ENCODE assay signal across 1 cellular context in genomic region chr2:8525582-8526402, GRCh38.
TF ChIP-seq lines count a peak whose summit lies in the region.

No MANE protein-coding gene starts in this region.

TF ChIP-seq in K562, 482 proteins besides CTCF, POLR2A, EP300 and RAD21 (continued from another document and continues in another):
- TF ChIP-seq, protein P1, sequence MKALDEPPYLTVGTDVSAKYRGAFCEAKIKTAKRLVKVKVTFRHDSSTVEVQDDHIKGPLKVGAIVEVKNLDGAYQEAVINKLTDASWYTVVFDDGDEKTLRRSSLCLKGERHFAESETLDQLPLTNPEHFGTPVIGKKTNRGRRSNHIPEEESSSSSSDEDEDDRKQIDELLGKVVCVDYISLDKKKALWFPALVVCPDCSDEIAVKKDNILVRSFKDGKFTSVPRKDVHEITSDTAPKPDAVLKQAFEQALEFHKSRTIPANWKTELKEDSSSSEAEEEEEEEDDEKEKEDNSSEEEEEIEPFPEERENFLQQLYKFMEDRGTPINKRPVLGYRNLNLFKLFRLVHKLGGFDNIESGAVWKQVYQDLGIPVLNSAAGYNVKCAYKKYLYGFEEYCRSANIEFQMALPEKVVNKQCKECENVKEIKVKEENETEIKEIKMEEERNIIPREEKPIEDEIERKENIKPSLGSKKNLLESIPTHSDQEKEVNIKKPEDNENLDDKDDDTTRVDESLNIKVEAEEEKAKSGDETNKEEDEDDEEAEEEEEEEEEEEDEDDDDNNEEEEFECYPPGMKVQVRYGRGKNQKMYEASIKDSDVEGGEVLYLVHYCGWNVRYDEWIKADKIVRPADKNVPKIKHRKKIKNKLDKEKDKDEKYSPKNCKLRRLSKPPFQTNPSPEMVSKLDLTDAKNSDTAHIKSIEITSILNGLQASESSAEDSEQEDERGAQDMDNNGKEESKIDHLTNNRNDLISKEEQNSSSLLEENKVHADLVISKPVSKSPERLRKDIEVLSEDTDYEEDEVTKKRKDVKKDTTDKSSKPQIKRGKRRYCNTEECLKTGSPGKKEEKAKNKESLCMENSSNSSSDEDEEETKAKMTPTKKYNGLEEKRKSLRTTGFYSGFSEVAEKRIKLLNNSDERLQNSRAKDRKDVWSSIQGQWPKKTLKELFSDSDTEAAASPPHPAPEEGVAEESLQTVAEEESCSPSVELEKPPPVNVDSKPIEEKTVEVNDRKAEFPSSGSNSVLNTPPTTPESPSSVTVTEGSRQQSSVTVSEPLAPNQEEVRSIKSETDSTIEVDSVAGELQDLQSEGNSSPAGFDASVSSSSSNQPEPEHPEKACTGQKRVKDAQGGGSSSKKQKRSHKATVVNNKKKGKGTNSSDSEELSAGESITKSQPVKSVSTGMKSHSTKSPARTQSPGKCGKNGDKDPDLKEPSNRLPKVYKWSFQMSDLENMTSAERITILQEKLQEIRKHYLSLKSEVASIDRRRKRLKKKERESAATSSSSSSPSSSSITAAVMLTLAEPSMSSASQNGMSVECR (CRISPR knock-in tag; IDR thresholded peaks at IDR 0.05), result peak; percentile 26; the same call in 1 of the 2 replicates
- TF ChIP-seq RCOR1 (IDR thresholded peaks at IDR 0.05; ENCODE audit: borderline replicate concordance in 1 of 2, low read depth in 2 of 2, low read length in 2 of 2) (peak in 1 of 2 experiments; percentile 85; a peak in 3 of 4 replicates), SMAD4 (CRISPR knock-in tag; conservative IDR thresholded peaks at IDR 0.05) (peak; percentile 93), LEF1 (IDR thresholded peaks at IDR 0.05) (peak; percentile 31), LCOR (CRISPR knock-in tag; IDR thresholded peaks at IDR 0.05) (peak; percentile 91), ARID3A (IDR thresholded peaks at IDR 0.05; ENCODE audit: borderline replicate concordance, low read depth, low read length) (peak; percentile 75; the same call in 1 of the 2 replicates), RBBP5 (IDR thresholded peaks at IDR 0.05; ENCODE audit: borderline replicate concordance, insufficient read depth, low read length, poor library complexity, severe bottlenecking) (peak; percentile 28), HDAC2 (IDR thresholded peaks at IDR 0.05) (peak; percentile 22; the same call in 1 of the 2 replicates), ZBTB34 (CRISPR knock-in tag; IDR thresholded peaks at IDR 0.05) (no peak), CBX5 (IDR thresholded peaks at IDR 0.05; ENCODE audit: borderline replicate concordance, low read depth) (no peak), ARHGAP35 (IDR thresholded peaks at IDR 0.05; ENCODE audit: partially characterized antibody) (no peak), SOX6 (IDR thresholded peaks at IDR 0.05) (peak; percentile 62; the same call in 1 of the 2 replicates), ADNP (tag; IDR thresholded peaks at IDR 0.05) (no peak), NUFIP1 (IDR thresholded peaks at IDR 0.05; ENCODE audit: partially characterized antibody) (no peak), RBFOX2 (IDR thresholded peaks at IDR 0.05; ENCODE audit: low read depth, low read length) (peak; percentile 43), BRF1 (IDR thresholded peaks at IDR 0.05; ENCODE audit: borderline replicate concordance, extremely low read depth, insufficient read length) (no peak), RUNX1 (IDR thresholded peaks at IDR 0.05; ENCODE audit: low read depth) (no peak), PPARD (CRISPR knock-in tag; IDR thresholded peaks at IDR 0.05) (no peak), GTF2F1 (IDR thresholded peaks at IDR 0.05; ENCODE audit: low read depth, low read length) (no peak), HDGF (IDR thresholded peaks at IDR 0.05) (no peak), ATF3 (IDR thresholded peaks at IDR 0.05) (peak; percentile 19; the same call in 1 of the 2 replicates), ATF3 (CRISPR knock-in tag; conservative IDR thresholded peaks at IDR 0.05) (0 out of 2 replicates have a peak, but pooled peaks have one; percentile 26), JUNB (CRISPR knock-in tag; conservative IDR thresholded peaks at IDR 0.05) (no peak), ZNF699 (CRISPR knock-in tag; IDR thresholded peaks at IDR 0.05; ENCODE audit: insufficient replicate concordance) (no peak), UBTF (IDR thresholded peaks at IDR 0.05; ENCODE audit: borderline replicate concordance in 1 of 2, low read depth in 2 of 2, low read length in 2 of 2) (peak in 1 of 2 experiments; percentile 26; a peak in 1 of 4 replicates), XRCC5 (IDR thresholded peaks at IDR 0.05; ENCODE audit: low read depth, low read length) (0 out of 2 replicates have a peak, but pooled peaks have one; percentile 19), ZNF589 (CRISPR knock-in tag; IDR thresholded peaks at IDR 0.05; ENCODE audit: low read depth) (peak; percentile 87), AFF1 (IDR thresholded peaks at IDR 0.05; ENCODE audit: low read depth in 1 of 2, partially characterized antibody in 2 of 2) (peak; percentile 15 to 88), BCLAF1 (IDR thresholded peaks at IDR 0.05; ENCODE audit: borderline replicate concordance in 1 of 2, control insufficient read depth in 1 of 2, low read depth in 2 of 2, low read length in 1 of 2) (no peak)
- TF ChIP-seq, protein P2, sequence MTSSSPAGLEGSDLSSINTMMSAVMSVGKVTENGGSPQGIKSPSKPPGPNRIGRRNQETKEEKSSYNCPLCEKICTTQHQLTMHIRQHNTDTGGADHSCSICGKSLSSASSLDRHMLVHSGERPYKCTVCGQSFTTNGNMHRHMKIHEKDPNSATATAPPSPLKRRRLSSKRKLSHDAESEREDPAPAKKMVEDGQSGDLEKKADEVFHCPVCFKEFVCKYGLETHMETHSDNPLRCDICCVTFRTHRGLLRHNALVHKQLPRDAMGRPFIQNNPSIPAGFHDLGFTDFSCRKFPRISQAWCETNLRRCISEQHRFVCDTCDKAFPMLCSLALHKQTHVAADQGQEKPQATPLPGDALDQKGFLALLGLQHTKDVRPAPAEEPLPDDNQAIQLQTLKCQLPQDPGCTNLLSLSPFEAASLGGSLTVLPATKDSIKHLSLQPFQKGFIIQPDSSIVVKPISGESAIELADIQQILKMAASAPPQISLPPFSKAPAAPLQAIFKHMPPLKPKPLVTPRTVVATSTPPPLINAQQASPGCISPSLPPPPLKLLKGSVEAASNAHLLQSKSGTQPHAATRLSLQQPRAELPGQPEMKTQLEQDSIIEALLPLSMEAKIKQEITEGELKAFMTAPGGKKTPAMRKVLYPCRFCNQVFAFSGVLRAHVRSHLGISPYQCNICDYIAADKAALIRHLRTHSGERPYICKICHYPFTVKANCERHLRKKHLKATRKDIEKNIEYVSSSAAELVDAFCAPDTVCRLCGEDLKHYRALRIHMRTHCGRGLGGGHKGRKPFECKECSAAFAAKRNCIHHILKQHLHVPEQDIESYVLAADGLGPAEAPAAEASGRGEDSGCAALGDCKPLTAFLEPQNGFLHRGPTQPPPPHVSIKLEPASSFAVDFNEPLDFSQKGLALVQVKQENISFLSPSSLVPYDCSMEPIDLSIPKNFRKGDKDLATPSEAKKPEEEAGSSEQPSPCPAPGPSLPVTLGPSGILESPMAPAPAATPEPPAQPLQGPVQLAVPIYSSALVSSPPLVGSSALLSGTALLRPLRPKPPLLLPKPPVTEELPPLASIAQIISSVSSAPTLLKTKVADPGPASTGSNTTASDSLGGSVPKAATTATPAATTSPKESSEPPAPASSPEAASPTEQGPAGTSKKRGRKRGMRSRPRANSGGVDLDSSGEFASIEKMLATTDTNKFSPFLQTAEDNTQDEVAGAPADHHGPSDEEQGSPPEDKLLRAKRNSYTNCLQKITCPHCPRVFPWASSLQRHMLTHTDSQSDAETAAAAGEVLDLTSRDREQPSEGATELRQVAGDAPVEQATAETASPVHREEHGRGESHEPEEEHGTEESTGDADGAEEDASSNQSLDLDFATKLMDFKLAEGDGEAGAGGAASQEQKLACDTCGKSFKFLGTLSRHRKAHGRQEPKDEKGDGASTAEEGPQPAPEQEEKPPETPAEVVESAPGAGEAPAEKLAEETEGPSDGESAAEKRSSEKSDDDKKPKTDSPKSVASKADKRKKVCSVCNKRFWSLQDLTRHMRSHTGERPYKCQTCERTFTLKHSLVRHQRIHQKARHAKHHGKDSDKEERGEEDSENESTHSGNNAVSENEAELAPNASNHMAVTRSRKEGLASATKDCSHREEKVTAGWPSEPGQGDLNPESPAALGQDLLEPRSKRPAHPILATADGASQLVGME (CRISPR knock-in tag; IDR thresholded peaks at IDR 0.05), result no peak
